Comparison of ENCODE assay signal across 17 cellular contexts in genomic region chr5:159582756-159583523, GRCh38.
DNase-seq lines count a peak whose midpoint lies in the region; ATAC-seq and TF ChIP-seq lines count a peak whose summit lies in the region.
"Had no signal": no experiment of that assay in that cellular context is flagged by ENCODE, and none has a peak within 500 bp of the region (broad histone marks: within the 10 kb centered on the region; RNA-seq: fewer than 3 reads in every experiment).

No MANE protein-coding gene starts in this region.

- ATAC-seq in SK-N-SH treated with all-trans-retinoic acid at 6 μM for 48 hours (peak; percentile 35; the same call in 1 of the 3 replicates), HG02970 (IDR thresholded peaks at IDR 0.05; ENCODE audit: low FRiP score, unreplicated experiment) (no peak), HG03354 (IDR thresholded peaks at IDR 0.05; ENCODE audit: poor library complexity, severe bottlenecking, unreplicated experiment) (no peak)

- in situ Hi-C loops in ACHN (cut with HindIII; ENCODE audit: low pct_ligation_motif_present, low pct_unique_long_range_greater_than_20kb, low sequenced_read_pairs), result no loop called here

- DNase-seq in ACHN (peak; percentile 25), HS-5 (ENCODE audit: low read depth) (peak; percentile 10), iris pigment epithelial cell (ENCODE audit: low read depth) (peak; percentile 71), substantia nigra (lab: John Stamatoyannopoulos, UW) (no peak), islet precursor cell (no peak)
- DNase-seq: activated effector memory CD4-positive, alpha-beta T cell treated with anti-CD3 and anti-CD28 coated beads, Interleukin-2, amount 50 U/mL, for 16 hours; H9; Kasumi-1; NCI-H2081; NCI-H774; ovary; SJCRH30; spleen had no signal

- H3K27ac ChIP-seq in substantia nigra (ENCODE audit: low read depth, low read length, poor library complexity, severe bottlenecking), result no peak overlapping the region
- H3K27ac ChIP-seq: ascending aorta, ovary, SJCRH30, spleen had no signal

TF ChIP-seq in SK-N-SH treated with all-trans-retinoic acid at 6 μM for 48 hours, 23 proteins besides CTCF, POLR2A, EP300 and RAD21:
- no peak for TF ChIP-seq ZNF565 (CRISPR knock-in tag; conservative IDR thresholded peaks at IDR 0.05; ENCODE audit: low read depth)
- TF ChIP-seq, protein P1, sequence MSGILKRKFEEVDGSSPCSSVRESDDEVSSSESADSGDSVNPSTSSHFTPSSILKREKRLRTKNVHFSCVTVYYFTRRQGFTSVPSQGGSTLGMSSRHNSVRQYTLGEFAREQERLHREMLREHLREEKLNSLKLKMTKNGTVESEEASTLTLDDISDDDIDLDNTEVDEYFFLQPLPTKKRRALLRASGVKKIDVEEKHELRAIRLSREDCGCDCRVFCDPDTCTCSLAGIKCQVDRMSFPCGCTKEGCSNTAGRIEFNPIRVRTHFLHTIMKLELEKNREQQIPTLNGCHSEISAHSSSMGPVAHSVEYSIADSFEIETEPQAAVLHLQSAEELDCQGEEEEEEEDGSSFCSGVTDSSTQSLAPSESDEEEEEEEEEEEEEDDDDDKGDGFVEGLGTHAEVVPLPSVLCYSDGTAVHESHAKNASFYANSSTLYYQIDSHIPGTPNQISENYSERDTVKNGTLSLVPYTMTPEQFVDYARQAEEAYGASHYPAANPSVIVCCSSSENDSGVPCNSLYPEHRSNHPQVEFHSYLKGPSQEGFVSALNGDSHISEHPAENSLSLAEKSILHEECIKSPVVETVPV (CRISPR knock-in tag; IDR thresholded peaks at IDR 0.05), result no peak
- no peak for TF ChIP-seq RARB (CRISPR knock-in tag; IDR thresholded peaks at IDR 0.05)
- TF ChIP-seq ESRRG (CRISPR knock-in tag; IDR thresholded peaks at IDR 0.05), result no peak
- no peak for TF ChIP-seq ISL1 (CRISPR knock-in tag; IDR thresholded peaks at IDR 0.05)
- TF ChIP-seq PPARA (CRISPR knock-in tag; IDR thresholded peaks at IDR 0.05; ENCODE audit: borderline replicate concordance), result no peak
- no peak for TF ChIP-seq ARNTL (CRISPR knock-in tag; IDR thresholded peaks at IDR 0.05; ENCODE audit: borderline replicate concordance, low read depth)
- TF ChIP-seq, protein P2, sequence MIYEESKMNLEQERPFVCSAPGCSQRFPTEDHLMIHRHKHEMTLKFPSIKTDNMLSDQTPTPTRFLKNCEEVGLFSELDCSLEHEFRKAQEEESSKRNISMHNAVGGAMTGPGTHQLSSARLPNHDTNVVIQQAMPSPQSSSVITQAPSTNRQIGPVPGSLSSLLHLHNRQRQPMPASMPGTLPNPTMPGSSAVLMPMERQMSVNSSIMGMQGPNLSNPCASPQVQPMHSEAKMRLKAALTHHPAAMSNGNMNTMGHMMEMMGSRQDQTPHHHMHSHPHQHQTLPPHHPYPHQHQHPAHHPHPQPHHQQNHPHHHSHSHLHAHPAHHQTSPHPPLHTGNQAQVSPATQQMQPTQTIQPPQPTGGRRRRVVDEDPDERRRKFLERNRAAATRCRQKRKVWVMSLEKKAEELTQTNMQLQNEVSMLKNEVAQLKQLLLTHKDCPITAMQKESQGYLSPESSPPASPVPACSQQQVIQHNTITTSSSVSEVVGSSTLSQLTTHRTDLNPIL (CRISPR knock-in tag; IDR thresholded peaks at IDR 0.05; ENCODE audit: low read depth), result no peak
- TF ChIP-seq ZNF8 (CRISPR knock-in tag; IDR thresholded peaks at IDR 0.05), result no peak
- no peak for TF ChIP-seq SNAI2 (CRISPR knock-in tag; IDR thresholded peaks at IDR 0.05)
- TF ChIP-seq TCF4 (CRISPR knock-in tag; IDR thresholded peaks at IDR 0.05; ENCODE audit: borderline replicate concordance), result no peak
- no peak for TF ChIP-seq ZFP30 (CRISPR knock-in tag; IDR thresholded peaks at IDR 0.05)
- no peak for TF ChIP-seq BACH2 (CRISPR knock-in tag; IDR thresholded peaks at IDR 0.05; ENCODE audit: borderline replicate concordance)
- TF ChIP-seq CSDC2 (CRISPR knock-in tag; IDR thresholded peaks at IDR 0.05), result no peak
- TF ChIP-seq TOX (CRISPR knock-in tag; IDR thresholded peaks at IDR 0.05; ENCODE audit: borderline replicate concordance), result no peak
- TF ChIP-seq, protein P3, sequence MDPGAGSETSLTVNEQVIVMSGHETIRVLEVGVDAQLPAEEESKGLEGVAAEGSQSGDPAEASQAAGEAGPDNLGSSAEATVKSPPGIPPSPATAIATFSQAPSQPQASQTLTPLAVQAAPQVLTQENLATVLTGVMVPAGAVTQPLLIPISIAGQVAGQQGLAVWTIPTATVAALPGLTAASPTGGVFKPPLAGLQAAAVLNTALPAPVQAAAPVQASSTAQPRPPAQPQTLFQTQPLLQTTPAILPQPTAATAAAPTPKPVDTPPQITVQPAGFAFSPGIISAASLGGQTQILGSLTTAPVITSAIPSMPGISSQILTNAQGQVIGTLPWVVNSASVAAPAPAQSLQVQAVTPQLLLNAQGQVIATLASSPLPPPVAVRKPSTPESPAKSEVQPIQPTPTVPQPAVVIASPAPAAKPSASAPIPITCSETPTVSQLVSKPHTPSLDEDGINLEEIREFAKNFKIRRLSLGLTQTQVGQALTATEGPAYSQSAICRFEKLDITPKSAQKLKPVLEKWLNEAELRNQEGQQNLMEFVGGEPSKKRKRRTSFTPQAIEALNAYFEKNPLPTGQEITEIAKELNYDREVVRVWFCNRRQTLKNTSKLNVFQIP (CRISPR knock-in tag; IDR thresholded peaks at IDR 0.05; ENCODE audit: borderline replicate concordance, low read depth), result no peak
- no peak for TF ChIP-seq ZFP3 (CRISPR knock-in tag; IDR thresholded peaks at IDR 0.05)
TF ChIP-seq in SK-N-SH treated with all-trans-retinoic acid at 6 μM for 48 hours: peak in this region for 0.

Comparison
In these comparisons a context has a peak if more than half of its experiments do, and no peak if none do; other contexts are left out.
1. DNase-seq: peak in ACHN (single experiment), HS-5 (single experiment) and iris pigment epithelial cell (single experiment); none in substantia nigra (0 of 49) and islet precursor cell (single experiment).